In the genomic region with DNA sequence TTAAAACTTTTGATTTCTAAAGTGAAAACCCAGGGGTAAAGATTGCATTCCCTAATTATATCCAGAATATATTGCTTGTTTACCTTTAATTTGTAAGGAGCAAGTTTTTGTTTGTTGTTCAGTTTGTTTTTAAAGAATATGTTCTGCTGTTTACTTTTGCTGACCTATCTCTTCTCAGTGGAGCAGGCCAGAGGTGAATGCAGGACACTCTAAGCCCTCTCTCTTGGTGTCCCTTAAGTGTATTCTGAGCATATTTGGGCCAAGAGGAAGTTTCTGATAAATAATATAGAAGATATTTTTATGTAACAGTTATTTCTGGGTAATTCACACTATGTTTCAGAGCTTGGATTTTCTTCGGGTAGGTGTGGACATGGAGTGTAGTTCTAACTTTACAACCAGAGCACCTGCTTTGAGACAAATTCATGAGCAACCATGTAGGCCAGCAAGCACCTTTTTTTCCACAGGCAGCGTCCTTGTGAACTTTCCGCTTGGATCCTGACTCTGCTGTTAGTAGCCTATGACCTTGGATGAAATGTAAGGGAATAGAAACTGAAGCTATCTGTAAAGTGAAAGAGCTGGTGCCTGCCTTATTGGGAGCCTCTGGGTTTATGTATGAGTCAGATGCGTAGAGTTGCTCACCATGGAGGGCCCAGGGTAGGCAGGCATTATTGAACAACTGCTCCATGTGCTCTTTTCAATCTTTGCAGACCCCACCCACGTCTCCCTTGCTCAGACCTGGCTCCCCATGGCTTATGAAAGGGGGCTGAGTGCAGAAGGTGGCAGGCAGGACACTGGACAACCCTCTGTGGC, we compare ENCODE assay signal across 8 cellular contexts. TPM values are rescaled to one million over a fixed set of nuclear protein-coding genes. Genes with fewer than 3 reads are reported as not detected.
DNase-seq lines count a peak whose midpoint lies in the region; ATAC-seq and TF ChIP-seq lines count a peak whose summit lies in the region.

No MANE protein-coding gene starts in this region.

- ATAC-seq in GM18858 (IDR thresholded peaks at IDR 0.05; ENCODE audit: unreplicated experiment) (peak; percentile 71), HG02840 (IDR thresholded peaks at IDR 0.05; ENCODE audit: low FRiP score, unreplicated experiment) (peak; percentile 52), activated B cell treated with CpG ODN at 0.5 μM for 24 hours (ENCODE audit: low read depth) (peak; percentile 71)

- TF ChIP-seq CTCF in activated B cell treated with CpG ODN at 0.5 μM for 24 hours (IDR thresholded peaks at IDR 0.05) (no peak), type B pancreatic cell (conservative IDR thresholded peaks at IDR 0.05) (no peak)

- intact Hi-C loops in activated B cell treated with CpG ODN at 0.5 μM for 24 hours (cut with micrococcal nuclease) = loop anchor here (2.0 kb wide), 2 partner anchors 16 kb away; a partner anchor contains a TSS

- no peaks in the 10 kb centered on the region for H3K27me3 Mint-ChIP-seq in activated B cell treated with CpG ODN at 0.5 μM for 24 hours
- no peaks in the 10 kb centered on the region for H3K27me3 Mint-ChIP-seq in type B pancreatic cell

- DNase-seq in activated B cell treated with CpG ODN at 0.5 μM for 24 hours (no peak), kidney tubule cell (ENCODE audit: low spot score) (peak; percentile 63), type B pancreatic cell (ENCODE audit: extremely low spot score, unreplicated experiment) (no peak), NK-92 (lab: John Stamatoyannopoulos, UW; ENCODE audit: unreplicated experiment) (no peak), H4 (ENCODE audit: low spot score) (no peak), NAMALWA (ENCODE audit: low spot score) (no peak)

- H3K9me3 Mint-ChIP-seq in activated B cell treated with CpG ODN at 0.5 μM for 24 hours = no peaks in the 10 kb centered on the region
- H3K9me3 Mint-ChIP-seq in type B pancreatic cell = peaks cover 4% of the 10 kb centered on the region

- peaks cover 46% of the 10 kb centered on the region for H3K36me3 Mint-ChIP-seq in activated B cell treated with CpG ODN at 0.5 μM for 24 hours (ENCODE audit: low read depth)
- peaks cover 10% of the 10 kb centered on the region for H3K36me3 Mint-ChIP-seq in type B pancreatic cell

- H3K4me3 Mint-ChIP-seq in activated B cell treated with CpG ODN at 0.5 μM for 24 hours = peak overlapping the region; percentile 28
- H3K4me3 Mint-ChIP-seq in type B pancreatic cell = no peak overlapping the region

- CTCF ChIA-PET in activated B cell treated with CpG ODN at 0.5 μM for 24 hours (lab: Charles Lee) = interaction anchor here (1.2 kb wide), 1 partner anchor 16 kb away, joined by 3 read pairs; no protein-coding TSS in a partner anchor

- H3K27ac Mint-ChIP-seq in activated B cell treated with CpG ODN at 0.5 μM for 24 hours (peak overlapping the region; percentile 74), type B pancreatic cell (peak overlapping the region; percentile 99)

- POLR2A ChIA-PET in activated B cell treated with CpG ODN at 0.5 μM for 24 hours (lab: Charles Lee) = interaction anchor here (1.2 to 1.9 kb wide), 2 partner anchors 15 to 17 kb away, joined by 5 to 9 read pairs; no protein-coding TSS in a partner anchor

- H3K4me1 Mint-ChIP-seq in activated B cell treated with CpG ODN at 0.5 μM for 24 hours (peaks cover 63% of the 10 kb centered on the region), type B pancreatic cell (ENCODE audit: unreplicated experiment) (peaks cover 33% of the 10 kb centered on the region)

RNA-seq across cellular contexts. Expression of a gene that starts 16.1 kb away (rescaled TPM):
- total RNA-seq in activated B cell treated with CpG ODN at 0.5 μM for 24 hours (79.5 and 81.7 TPM in 2 replicates), type B pancreatic cell (ENCODE audit: low replicate concordance) (92.8 and 122 TPM in 2 replicates)
- total RNA-seq in H4 (2014; rRNA removed; shearing (Covaris generic)) = 67.1 and 93.7 TPM in 2 replicates

RNA-seq across cellular contexts. Expression of a gene that starts 40.5 kb away (rescaled TPM):
- total RNA-seq in activated B cell treated with CpG ODN at 0.5 μM for 24 hours (61.7 and 70.1 TPM in 2 replicates), type B pancreatic cell (ENCODE audit: low replicate concordance) (92.8 and 97.1 TPM in 2 replicates)
- total RNA-seq in H4 (2014; rRNA removed; shearing (Covaris generic)) = 289 and 353 TPM in 2 replicates

RNA-seq across cellular contexts. Expression of a gene that starts 48.8 kb away (rescaled TPM):
- total RNA-seq in activated B cell treated with CpG ODN at 0.5 μM for 24 hours (92.6 and 99.7 TPM in 2 replicates), type B pancreatic cell (ENCODE audit: low replicate concordance) (86.5 and 100 TPM in 2 replicates)
- total RNA-seq in H4 (2014; rRNA removed; shearing (Covaris generic)) = 166 and 182 TPM in 2 replicates
